8 cellular contexts compared by ENCODE assay signal in genomic region chrX:46759645-46759974, GRCh38. TPM values are rescaled to one million over a fixed set of nuclear protein-coding genes. Genes with fewer than 3 reads are reported as not detected.
DNase-seq lines count a peak whose midpoint lies in the region; ATAC-seq, FAIRE-seq and TF ChIP-seq lines count a peak whose summit lies in the region.

No MANE protein-coding gene starts in this region.

- CTCF ChIA-PET in GM12878 (lab: Yijun Ruan, JAX), result interaction anchor here (1.0 to 8.4 kb wide), 4 partner anchors 10 to 333 kb away, joined by 3 to 110 read pairs (median 7); no protein-coding TSS in a partner anchor

- H3K36me3 ChIP-seq in GM12878 (ENCODE audit: control insufficient read depth in 2 of 2, insufficient read depth in 2 of 2, low read length in 1 of 2), result no peaks in the 10 kb centered on the region
- no peaks in the 10 kb centered on the region for H3K36me3 ChIP-seq in ovary

- no peak for FAIRE-seq in GM12878 (lab: Jason Lieb, UNC)

- peak overlapping the region; percentile 56; the same call in 1 of the 2 replicates for H3K9ac ChIP-seq in GM12878 (ENCODE audit: control insufficient read depth, insufficient read depth, low read length)

- no peak for TF ChIP-seq RAD21 in GM12878 (IDR thresholded peaks at IDR 0.05; ENCODE audit: insufficient read depth, low read depth, low read length)

- TF ChIP-seq EP300 in GM12878 (IDR thresholded peaks at IDR 0.05; ENCODE audit: borderline replicate concordance in 1 of 2, control insufficient read depth in 1 of 2, low read depth in 2 of 2, low read length in 2 of 2), result no peak
- no peak for TF ChIP-seq EP300 in ovary (IDR thresholded peaks at IDR 0.05)

- 53% methylated on average over 4 of the region's 4 CpGs for WGBS in GM12878 (ENCODE audit: insufficient coverage, insufficient replicate concordance, low lambda C conversion rate, missing lambda C conversion rate)
- whole genome bisulfite sequencing in ovary, 3 donors, result 30 to 40% (median 37%) methylated on average over 4 of the region's 4 CpGs

- in situ Hi-C loops in GM12878 (cut with MboI), result no loop called here

- H4K20me1 ChIP-seq in GM12878 (ENCODE audit: control insufficient read depth, insufficient read depth), result no peaks in the 10 kb centered on the region

- intact Hi-C loops in GM12878 (cut with micrococcal nuclease; ENCODE audit: unreplicated experiment) (loop anchor here (1.0 to 5.0 kb wide), 6 partner anchors 33 to 333 kb away; no protein-coding TSS in a partner anchor), ovary (cut with DNase I) (loop anchor here (2.0 to 10.0 kb wide), 3 partner anchors 37 to 275 kb away; no protein-coding TSS in a partner anchor)

- peak overlapping the region; percentile 75 for H2AFZ ChIP-seq in GM12878 (ENCODE audit: control insufficient read depth, low read depth, low read length)

- H3K4me1 ChIP-seq in GM12878 (ENCODE audit: control insufficient read depth, insufficient read depth, low read length), result 0 out of 2 replicates have a peak, but pooled peaks cover 2% of the 10 kb centered on the region
- H3K4me1 ChIP-seq in ovary (ENCODE audit: insufficient read depth), result peaks cover 3% of the 10 kb centered on the region

- RAD21 ChIA-PET in GM12878 (lab: Charles Lee; ENCODE audit: unreplicated experiment), result interaction anchor here (0.6 to 2.6 kb wide), 5 partner anchors 34 to 226 kb away, joined by 3 to 28 read pairs (median 6); no protein-coding TSS in a partner anchor

- H3K27ac ChIP-seq in GM12878 (ENCODE audit: control insufficient read depth, insufficient read depth), result peak overlapping the region; percentile 46
- no peak overlapping the region for H3K27ac ChIP-seq in ovary

- TF ChIP-seq POLR2A in GM12878 (IDR thresholded peaks at IDR 0.05; ENCODE audit: low read depth, low read length) (no peak), ovary (IDR thresholded peaks at IDR 0.05) (no peak)

- no peak for TF ChIP-seq CTCF in LNCaP clone FGC (IDR thresholded peaks at IDR 0.05; ENCODE audit: control insufficient read depth, extremely low read depth, insufficient read depth)
- no peak for TF ChIP-seq CTCF in GM12878 (IDR thresholded peaks at IDR 0.05 in 2 of 3, conservative IDR thresholded peaks at IDR 0.05 in 1 of 3; ENCODE audit: control insufficient read depth in 2 of 3, extremely low read depth in 1 of 3, insufficient read depth in 1 of 3, low read depth in 3 of 3, low read length in 3 of 3)
- no peak for TF ChIP-seq CTCF in ovary (IDR thresholded peaks at IDR 0.05)

- peak; percentile 1 for DNase-seq in CD1c-positive myeloid dendritic cell (ENCODE audit: extremely low spot score)
- DNase-seq in LNCaP clone FGC (ENCODE audit: low read depth), result no peak
- DNase-seq in GM12878 (ENCODE audit: low read depth, low spot score), result no peak
- peak; percentile 50 for DNase-seq in myocyte (ENCODE audit: low read depth)
- no peak for DNase-seq in kidney tubule cell (ENCODE audit: low spot score)
- DNase-seq in activated CD4-positive, alpha-beta T cell treated with anti-CD3 and anti-CD28 coated beads, Interleukin-2, amount 50 U/mL, for 48 hours, result no peak
- no peak for DNase-seq in ovary

- ATAC-seq in GM12878, result no peak
- no peak for ATAC-seq in HG02870 (IDR thresholded peaks at IDR 0.05; ENCODE audit: unreplicated experiment)

- H3K79me2 ChIP-seq in GM12878 (ENCODE audit: control insufficient read depth, insufficient read depth, low read length), result peaks cover 45% of the 10 kb centered on the region

- no peaks in the 10 kb centered on the region for H3K27me3 ChIP-seq in GM12878 (replicated peaks in 1 of 2; ENCODE audit: control insufficient read depth in 2 of 2, insufficient read depth in 2 of 2, low read length in 1 of 2)
- H3K27me3 ChIP-seq in ovary, result no peaks in the 10 kb centered on the region

- H3K4me3 ChIP-seq in LNCaP clone FGC (ENCODE audit: low read depth, low read length) (peak overlapping the region; percentile 65), GM12878 (peak overlapping the region; percentile 37; the same call in 1 of the 2 replicates), ovary (no peak overlapping the region)

- POLR2A ChIA-PET in GM12878 (lab: Charles Lee), result interaction anchor here (1.9 to 2.1 kb wide), 2 partner anchors 10 to 32 kb away, joined by 5 to 6 read pairs; no protein-coding TSS in a partner anchor

- SMC1A ChIA-PET in GM12878 (lab: Charles Lee; ENCODE audit: uncharacterized antibody, unreplicated experiment), result interaction anchor here (0.7 to 4.4 kb wide), 11 partner anchors 9 to 336 kb away, joined by 3 to 28 read pairs (median 4); no protein-coding TSS in a partner anchor

- H3K9me3 ChIP-seq in GM12878 (replicated peaks; ENCODE audit: control insufficient read depth, insufficient read depth, low read length) (peaks cover 4% of the 10 kb centered on the region), ovary (no peaks in the 10 kb centered on the region)

- H3K4me2 ChIP-seq in GM12878 (ENCODE audit: control insufficient read depth, insufficient read depth), result peak overlapping the region; percentile 84

- BruUV-seq in GM12878 (replicated peaks; lab: Mats Ljungman, UMichigan), result no TSS peak

TF ChIP-seq in GM12878, 131 proteins besides CTCF, POLR2A, EP300 and RAD21:
- peak; percentile 30 for TF ChIP-seq MEF2B (IDR thresholded peaks at IDR 0.05; ENCODE audit: partially characterized antibody, poor library complexity, severe bottlenecking)
- TF ChIP-seq TCF7 (IDR thresholded peaks at IDR 0.05; ENCODE audit: borderline replicate concordance), result no peak

RNA-seq across cellular contexts. Expression of gene SLC9A7, which starts 0.7 kb away (rescaled TPM):
- total RNA-seq in GM12878 (2013; cell fraction: nucleolus; rRNA removed), result 129 and 137 TPM in 2 replicates
- total RNA-seq in GM12878 (2014; rRNA removed) (54.2 and 56.2 TPM in 2 replicates), GM12878 (2014; rRNA removed; fragmentation: Illumina TruSeq; extraction: Trizol) (61.9 and 62.8 TPM in 2 replicates), GM12878 (2021) (52.6 and 57.2 TPM in 2 replicates), myocyte (36.0 and 38.7 TPM in 2 replicates), ovary (10 to 100 TPM in 4 of 7 donors, 1 to 10 TPM in 3; 7.9 to 22.3 (median 10.8) TPM)
- 21.8 TPM for polyA plus RNA-seq in GM12878 (2011; ENCODE audit: low read depth)
- polyA plus RNA-seq in GM12878 (2011; rRNA removed) (45.3 and 53.4 TPM in 2 replicates), GM12878 (2014; fragmentation: Illumina TruSeq; extraction: Trizol) (31.0 and 36.2 TPM in 2 replicates), GM12878 (2014; fragmentation: Nextera tagmentation; extraction: Ambion mirVana) (1 to 10 TPM; 5.0 to 5.2 TPM), GM12878 (2014; rRNA removed) (24.8 and 28.4 TPM in 2 replicates), GM12878 (2016; fragmentation: Nextera tagmentation; extraction: Ambion mirVana) (10 to 100 TPM; 13.1 to 14.1 TPM), ovary (1 to 10 TPM; 2.2 to 6.1 TPM)
- 48.3 and 50.4 TPM in 2 replicates for polyA plus RNA-seq in GM12878 (2011; cell fraction: cytosol; rRNA removed)
- polyA plus RNA-seq in GM12878 (2011; cell fraction: nucleus; rRNA removed), result 47.2 and 56.5 TPM in 2 replicates
- 21.8 and 22.6 TPM in 2 replicates for polyA plus RNA-seq in GM12878 (2012)
- polyA minus RNA-seq in GM12878 (2011; rRNA and poly(A)+ RNA removed), result 162 and 177 TPM in 2 replicates
- 36.6 and 42.8 TPM in 2 replicates for polyA minus RNA-seq in GM12878 (2011; cell fraction: cytosol; rRNA and poly(A)+ RNA removed)
- 28.0 and 49.2 TPM in 2 replicates for polyA minus RNA-seq in GM12878 (2011; cell fraction: nucleus; rRNA and poly(A)+ RNA removed)
- 12.8 TPM for polyA plus RNA-seq in myocyte (2012)

Comparison
In these comparisons a context has a peak if more than half of its experiments do, and no peak if none do; other contexts are left out.
1. DNase-seq: peak in CD1c-positive myeloid dendritic cell (single experiment) and myocyte (single experiment); none in LNCaP clone FGC (single experiment), GM12878 (single experiment), kidney tubule cell (single experiment), activated CD4-positive, alpha-beta T cell treated with anti-CD3 and anti-CD28 coated beads, Interleukin-2, amount 50 U/mL, for 48 hours (0 of 2) and ovary (0 of 5).